1 cellular context compared by ENCODE assay signal in genomic region chr3:157405457-157405856, GRCh38.
A peak's percentile ranks its signal among the peaks of the same experiment; 100 is the strongest.
TF ChIP-seq lines count a peak whose summit lies in the region.

No MANE protein-coding gene starts in this region.

TF ChIP-seq in HEK293, 187 proteins besides CTCF, POLR2A, EP300 and RAD21 (continued from another document):
- TF ChIP-seq PRDM10 (tag by site-specific recombination; IDR thresholded peaks at IDR 0.05) (peak; percentile 56; the same call in 1 of the 2 replicates), ZFP3 (tag by site-specific recombination; IDR thresholded peaks at IDR 0.05; ENCODE audit: low read depth) (no peak)
